In the genomic region with DNA sequence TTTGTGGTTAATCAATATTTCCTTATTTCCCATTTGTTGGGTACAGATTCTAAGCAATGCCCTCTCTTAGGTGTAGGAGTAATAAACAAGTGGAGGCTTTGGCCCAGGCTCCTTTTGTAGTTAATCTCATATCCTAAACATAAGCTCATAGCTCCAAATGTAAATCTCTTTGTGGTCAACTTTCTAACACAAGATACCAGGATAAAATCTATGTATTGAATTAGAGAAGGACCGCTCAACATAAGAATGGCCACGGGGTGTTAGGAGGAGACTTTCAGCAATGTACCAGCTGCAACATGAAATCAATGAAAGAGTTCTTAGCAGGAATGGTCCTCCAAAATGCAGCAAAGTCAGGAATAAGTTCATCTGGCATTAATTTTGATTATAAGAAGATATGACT, we compare ENCODE assay signal across 31 cellular contexts.
"Had no signal": no experiment of that assay in that cellular context is flagged by ENCODE, and none has a peak within 500 bp of the region (broad histone marks: within the 10 kb centered on the region; RNA-seq: fewer than 3 reads in every experiment).

No MANE protein-coding gene starts in this region.

- H3K79me2 ChIP-seq: hepatocyte had no signal

- DNase-seq: immature natural killer cell; kidney; left colon; left lung; lower lobe of right lung; mammary epithelial cell; mesenchymal stem cell; naive B cell; natural killer cell; nephron progenitor cell; nucleus accumbens; pancreas; posterior cingulate gyrus; retina; right cardiac atrium; stimulated activated CD4-positive, alpha-beta T cell treated with anti-CD3 and anti-CD28 coated beads, Interleukin-12 subunit alpha, Interleukin-12 subunit beta, amount 100 ng/mL, for 4 hours; stimulated activated CD4-positive, alpha-beta T cell treated with anti-CD3 and anti-CD28 coated beads, Interleukin-15, amount 100 ng/mL, for 24 hours; stimulated activated CD4-positive, alpha-beta T cell treated with anti-CD3 and anti-CD28 coated beads, Interleukin-2, amount 100 ng/mL, for 24 hours; stimulated activated CD4-positive, alpha-beta T cell treated with anti-CD3 and anti-CD28 coated beads, Interleukin-4, amount 100 ng/mL, for 1 hour; stimulated activated naive B cell treated with anti-CD40 and anti-IgM and Interleukin-4, amounts not matched to agents 10 μg/mL and 1 μg/mL and 100 μg/mL, for 72 hours; stimulated activated naive CD8-positive, alpha-beta T cell treated with anti-CD3 and anti-CD28 coated beads, Interleukin-15, Interleukin-2, amounts not matched to agents 100 U/mL and 50 U/mL, for 24 hours; stomach; testis; thyroid gland; transverse colon; upper lobe of left lung had no signal

- H3K27me3 Mint-ChIP-seq: naive B cell; stimulated activated naive B cell treated with anti-CD40 and anti-IgM and Interleukin-4, amounts not matched to agents 10 μg/mL and 1 μg/mL and 100 μg/mL, for 72 hours had no signal

- H2AFZ ChIP-seq: hepatocyte had no signal

- H3K36me3 ChIP-seq: left lung, lower lobe of right lung, pancreas, prostate gland, stomach, thyroid gland, transverse colon, upper lobe of left lung, vagina had no signal

- H3K4me1 ChIP-seq: left lung, lower lobe of right lung, pancreas, prostate gland, stomach, testis, thyroid gland, transverse colon, upper lobe of left lung, vagina had no signal

- H3K4me3 Mint-ChIP-seq: immature natural killer cell; mesothelial cell of epicardium; naive B cell; natural killer cell; nephron progenitor cell; stimulated activated naive B cell treated with anti-CD40 and anti-IgM and Interleukin-4, amounts not matched to agents 10 μg/mL and 1 μg/mL and 100 μg/mL, for 72 hours had no signal

- H3K36me3 Mint-ChIP-seq: immature natural killer cell; mesothelial cell of epicardium; naive B cell; natural killer cell; stimulated activated naive B cell treated with anti-CD40 and anti-IgM and Interleukin-4, amounts not matched to agents 10 μg/mL and 1 μg/mL and 100 μg/mL, for 72 hours had no signal

- H3K27me3 ChIP-seq: hepatocyte, left lung, pancreas, stomach, testis, thyroid gland, transverse colon, upper lobe of left lung, vagina had no signal

- H3K27ac Mint-ChIP-seq: immature natural killer cell; mesothelial cell of epicardium; naive B cell; natural killer cell; nephron progenitor cell; stimulated activated naive B cell treated with anti-CD40 and anti-IgM and Interleukin-4, amounts not matched to agents 10 μg/mL and 1 μg/mL and 100 μg/mL, for 72 hours had no signal

- H3K27ac ChIP-seq: hepatocyte, left lung, lower lobe of right lung, pancreas, prostate gland, skin epidermis, stomach, testis, thyroid gland, transverse colon, upper lobe of left lung, vagina had no signal

- H3K4me2 ChIP-seq: hepatocyte had no signal

- H3K9me3 ChIP-seq: left lung, lower lobe of right lung, pancreas, prostate gland, stomach, testis, thyroid gland, transverse colon, upper lobe of left lung, vagina had no signal

- H3K4me3 ChIP-seq: hepatocyte, left lung, lower lobe of right lung, pancreas, prostate gland, skin epidermis, stomach, testis, thyroid gland, transverse colon, upper lobe of left lung, vagina had no signal

- H3K9me3 Mint-ChIP-seq: mesothelial cell of epicardium; nephron progenitor cell; stimulated activated naive B cell treated with anti-CD40 and anti-IgM and Interleukin-4, amounts not matched to agents 10 μg/mL and 1 μg/mL and 100 μg/mL, for 72 hours had no signal

- H3K4me1 Mint-ChIP-seq: immature natural killer cell; naive B cell; natural killer cell; stimulated activated naive B cell treated with anti-CD40 and anti-IgM and Interleukin-4, amounts not matched to agents 10 μg/mL and 1 μg/mL and 100 μg/mL, for 72 hours had no signal
